ENCODE assay signal across 25 cellular contexts in genomic region chr1:39144943-39145650, GRCh38. TPM values are rescaled to one million over a fixed set of nuclear protein-coding genes. Genes with fewer than 3 reads are reported as not detected.
A peak's percentile ranks its signal among the peaks of the same experiment; 100 is the strongest.
DNase-seq lines count a peak whose midpoint lies in the region; ATAC-seq and TF ChIP-seq lines count a peak whose summit lies in the region.
"Had no signal": no experiment of that assay in that cellular context is flagged by ENCODE, and none has a peak within 500 bp of the region (broad histone marks: within the 10 kb centered on the region; RNA-seq: fewer than 3 reads in every experiment).

No MANE protein-coding gene starts in this region.

- no peaks in the 10 kb centered on the region for H3K9me2 ChIP-seq in SK-N-SH

- peaks cover 7% of the 10 kb centered on the region for H3K27me3 Mint-ChIP-seq in endothelial cell (ENCODE audit: unreplicated experiment)
- H3K27me3 Mint-ChIP-seq in stimulated activated memory B cell treated with anti-CD40 and anti-IgM and Interleukin-4, amounts not matched to agents 10 μg/mL and 1 μg/mL and 100 μg/mL, for 72 hours: no peaks in the 10 kb centered on the region
- H3K27me3 Mint-ChIP-seq: IgD-negative memory B cell had no signal

- H3K27me3 ChIP-seq in SK-N-SH (ENCODE audit: insufficient read depth) (no peaks in the 10 kb centered on the region), osteoblast (ENCODE audit: insufficient read depth, low read length) (no peaks in the 10 kb centered on the region)

- H3K36me3 ChIP-seq in SK-N-SH (replicated peaks in 1 of 2; ENCODE audit: control insufficient read depth in 1 of 2, insufficient read depth in 2 of 2, low read length in 1 of 2) (no peaks in the 10 kb centered on the region), osteoblast (ENCODE audit: insufficient read depth, low read length) (no peaks in the 10 kb centered on the region)

- H4K20me1 ChIP-seq in SK-N-SH (ENCODE audit: insufficient read depth): peaks cover 71% of the 10 kb centered on the region
- H4K20me1 ChIP-seq in osteoblast (ENCODE audit: insufficient read depth, low read length): peaks cover 9% of the 10 kb centered on the region

- POLR2A ChIA-PET in SK-N-SH (lab: Yijun Ruan, JAX): no interaction called here

- H3K4me1 ChIP-seq in SK-N-SH (ENCODE audit: control insufficient read depth in 1 of 2, insufficient read depth in 2 of 2, low read depth in 1 of 2, low read length in 1 of 2) (peaks cover 3 to 36% of the 10 kb centered on the region in 2 experiments; a peak in 2 of 4 replicates), osteoblast (ENCODE audit: insufficient read depth, low read length) (peaks cover 41% of the 10 kb centered on the region)

- TF ChIP-seq CTCF in SK-N-SH (IDR thresholded peaks at IDR 0.05): no peak
- TF ChIP-seq CTCF in endothelial cell (IDR thresholded peaks at IDR 0.05; ENCODE audit: unreplicated experiment): no peak
- no peak for TF ChIP-seq CTCF in osteoblast (IDR thresholded peaks at IDR 0.05; ENCODE audit: extremely low read depth, low read depth, low read length)

- peak overlapping the region; percentile 28 for H3K27ac Mint-ChIP-seq in endothelial cell (ENCODE audit: unreplicated experiment)
- no peak overlapping the region for H3K27ac Mint-ChIP-seq in stimulated activated memory B cell treated with anti-CD40 and anti-IgM and Interleukin-4, amounts not matched to agents 10 μg/mL and 1 μg/mL and 100 μg/mL, for 72 hours
- H3K27ac Mint-ChIP-seq: activated CD4-positive, alpha-beta T cell treated with anti-CD3 and anti-CD28 coated beads for 36 hours; activated naive CD4-positive, alpha-beta T cell treated with anti-CD3 and anti-CD28 coated beads, Interleukin-2, amount 10 ng/mL, durations not matched to agents 7 days and 5 days; IgD-negative memory B cell had no signal

- no peaks in the 10 kb centered on the region for H3K9me3 ChIP-seq in SK-N-SH
- no peaks in the 10 kb centered on the region for H3K9me3 ChIP-seq in osteoblast (ENCODE audit: low read depth, low read length)

- 0 out of 3 replicates have a peak, but pooled peaks have one; percentile 26 for ATAC-seq in SK-N-SH treated with all-trans-retinoic acid at 6 μM for 48 hours
- ATAC-seq in HG03378 (IDR thresholded peaks at IDR 0.05; ENCODE audit: unreplicated experiment): no peak
- no peak for ATAC-seq in stimulated activated memory B cell treated with anti-CD40 and anti-IgM and Interleukin-4, amounts not matched to agents 10 μg/mL and 1 μg/mL and 100 μg/mL, for 72 hours
- no peak for ATAC-seq in GM18505 (IDR thresholded peaks at IDR 0.05; ENCODE audit: unreplicated experiment)
- ATAC-seq: activated CD4-positive, alpha-beta T cell treated with anti-CD3 and anti-CD28 coated beads for 36 hours; PC-3; right cardiac atrium had no signal

- peak overlapping the region; percentile 39 for H3K4me3 Mint-ChIP-seq in endothelial cell (ENCODE audit: unreplicated experiment)
- no peak overlapping the region for H3K4me3 Mint-ChIP-seq in stimulated activated memory B cell treated with anti-CD40 and anti-IgM and Interleukin-4, amounts not matched to agents 10 μg/mL and 1 μg/mL and 100 μg/mL, for 72 hours
- H3K4me3 Mint-ChIP-seq: activated CD4-positive, alpha-beta T cell treated with anti-CD3 and anti-CD28 coated beads for 36 hours; activated naive CD4-positive, alpha-beta T cell treated with anti-CD3 and anti-CD28 coated beads, Interleukin-2, amount 10 ng/mL, durations not matched to agents 7 days and 5 days; central memory CD8-positive, alpha-beta T cell; IgD-negative memory B cell had no signal

- H3K27ac ChIP-seq in SK-N-SH (ENCODE audit: low read depth in 2 of 2, low read length in 1 of 2) (no peak overlapping the region), osteoblast (ENCODE audit: low read depth, low read length) (peak overlapping the region; percentile 31)
- H3K27ac ChIP-seq: 22Rv1 had no signal

- TF ChIP-seq RAD21 in SK-N-SH (IDR thresholded peaks at IDR 0.05; ENCODE audit: low read length): no peak

- TF ChIP-seq POLR2A in GM18505 (IDR thresholded peaks at IDR 0.05; ENCODE audit: borderline replicate concordance, extremely low read depth, insufficient read depth, insufficient read length): no peak

- CTCF ChIA-PET in SK-N-SH (lab: Yijun Ruan, JAX): interaction anchor here (0.7 to 1.7 kb wide), 3 partner anchors 9 to 46 kb away, joined by 3 to 4 read pairs (median 4); no protein-coding TSS in a partner anchor

- no peak for TF ChIP-seq EP300 in SK-N-SH (IDR thresholded peaks at IDR 0.05; ENCODE audit: borderline replicate concordance in 1 of 2, low read depth in 1 of 2, low read length in 1 of 2)

- peaks cover 96% of the 10 kb centered on the region for H3K79me2 ChIP-seq in SK-N-SH (ENCODE audit: insufficient read depth)
- peaks cover 80% of the 10 kb centered on the region for H3K79me2 ChIP-seq in osteoblast (ENCODE audit: insufficient read depth, low read length)

- H3K9ac ChIP-seq in SK-N-SH: no peak overlapping the region

- no peak overlapping the region for H2AFZ ChIP-seq in SK-N-SH (ENCODE audit: low read depth)
- no peak overlapping the region for H2AFZ ChIP-seq in osteoblast (ENCODE audit: low read length)

- DNase-seq in SK-N-SH: no peak
- no peak for DNase-seq in endothelial cell (ENCODE audit: low spot score)
- DNase-seq in osteoblast (ENCODE audit: insufficient read length, low spot score, missing footprints): peak; percentile 31
- DNase-seq in activated CD4-positive, alpha-beta T cell treated with anti-CD3 and anti-CD28 coated beads for 48 hours: no peak
- DNase-seq: activated CD4-positive, alpha-beta T cell treated with anti-CD3 and anti-CD28 coated beads for 36 hours; activated naive CD4-positive, alpha-beta T cell treated with anti-CD3 and anti-CD28 coated beads, Interleukin-2, amount 10 ng/mL, durations not matched to agents 7 days and 5 days; AML-193; anterior cingulate cortex; DMS79 treated with DMSO at 0.1 percent for 48 hours; GOT3; hypothalamus; NCI-H2081 treated with DMSO at 0.1 percent for 48 hours; NCI-H446; occipital lobe; PC-3; right cardiac atrium; SIG-M5; T-helper 1 cell had no signal

- no peaks in the 10 kb centered on the region for H3K9me3 Mint-ChIP-seq in endothelial cell (ENCODE audit: unreplicated experiment)
- no peaks in the 10 kb centered on the region for H3K9me3 Mint-ChIP-seq in stimulated activated memory B cell treated with anti-CD40 and anti-IgM and Interleukin-4, amounts not matched to agents 10 μg/mL and 1 μg/mL and 100 μg/mL, for 72 hours
- H3K9me3 Mint-ChIP-seq: activated naive CD4-positive, alpha-beta T cell treated with anti-CD3 and anti-CD28 coated beads, Interleukin-2, amount 10 ng/mL, durations not matched to agents 7 days and 5 days; central memory CD8-positive, alpha-beta T cell had no signal

- 95% methylated on average over 4 of the region's 4 CpGs for WGBS in SK-N-SH (ENCODE audit: low lambda C conversion rate)

- H3K4me3 ChIP-seq in SK-N-SH (ENCODE audit: low read depth in 2 of 2, low read length in 1 of 2) (no peak overlapping the region), osteoblast (ENCODE audit: insufficient read depth, low read length) (no peak overlapping the region)

- H3K36me3 Mint-ChIP-seq in endothelial cell (ENCODE audit: low read depth, unreplicated experiment): peaks cover 8% of the 10 kb centered on the region
- H3K36me3 Mint-ChIP-seq in stimulated activated memory B cell treated with anti-CD40 and anti-IgM and Interleukin-4, amounts not matched to agents 10 μg/mL and 1 μg/mL and 100 μg/mL, for 72 hours: peaks cover 6% of the 10 kb centered on the region
- H3K36me3 Mint-ChIP-seq: activated naive CD4-positive, alpha-beta T cell treated with anti-CD3 and anti-CD28 coated beads, Interleukin-2, amount 10 ng/mL, durations not matched to agents 7 days and 5 days; IgD-negative memory B cell had no signal

- peaks cover 76% of the 10 kb centered on the region for H3K4me1 Mint-ChIP-seq in endothelial cell (ENCODE audit: unreplicated experiment)
- H3K4me1 Mint-ChIP-seq in stimulated activated memory B cell treated with anti-CD40 and anti-IgM and Interleukin-4, amounts not matched to agents 10 μg/mL and 1 μg/mL and 100 μg/mL, for 72 hours: no peaks in the 10 kb centered on the region
- H3K4me1 Mint-ChIP-seq: activated CD4-positive, alpha-beta T cell treated with anti-CD3 and anti-CD28 coated beads for 36 hours; activated naive CD4-positive, alpha-beta T cell treated with anti-CD3 and anti-CD28 coated beads, Interleukin-2, amount 10 ng/mL, durations not matched to agents 7 days and 5 days; central memory CD8-positive, alpha-beta T cell had no signal

- H3K4me2 ChIP-seq in SK-N-SH (no peak overlapping the region), osteoblast (ENCODE audit: insufficient read depth, low read length) (peak overlapping the region; percentile 42)

- peaks cover 4% of the 10 kb centered on the region for H3F3A ChIP-seq in SK-N-SH (replicated peaks; ENCODE audit: insufficient read depth)

TF ChIP-seq in SK-N-SH treated with all-trans-retinoic acid at 6 μM for 48 hours, 23 proteins besides CTCF, POLR2A, EP300 and RAD21 (continues in another document):
- no peak for TF ChIP-seq ISL1 (CRISPR knock-in tag; IDR thresholded peaks at IDR 0.05)

TF ChIP-seq in SK-N-SH, 30 proteins besides CTCF, POLR2A, EP300 and RAD21 (continues in another document):
- no peak for TF ChIP-seq ELF1 (IDR thresholded peaks at IDR 0.05)
- no peak for TF ChIP-seq GABPA (IDR thresholded peaks at IDR 0.05; ENCODE audit: low read depth)
- TF ChIP-seq RFX5 (IDR thresholded peaks at IDR 0.05; ENCODE audit: low read length): no peak
- TF ChIP-seq USF1 (IDR thresholded peaks at IDR 0.05; ENCODE audit: borderline replicate concordance, low read depth): no peak
- no peak for TF ChIP-seq FOXJ3 (CRISPR knock-in tag; IDR thresholded peaks at IDR 0.05)
- TF ChIP-seq USF2 (IDR thresholded peaks at IDR 0.05; ENCODE audit: borderline replicate concordance, low read depth, low read length): no peak
- no peak for TF ChIP-seq SMC3 (IDR thresholded peaks at IDR 0.05; ENCODE audit: low read depth, low read length)
- TF ChIP-seq MEF2A (IDR thresholded peaks at IDR 0.05; ENCODE audit: borderline replicate concordance, low read depth): no peak

RNA-seq across cellular contexts. Expression of gene MACF1, which starts 59.4 kb away (rescaled TPM):
- 37.6 and 45.9 TPM in 2 replicates for polyA plus RNA-seq in SK-N-SH (2012; rRNA removed)
- 34.1 and 37.3 TPM in 2 replicates for polyA plus RNA-seq in SK-N-SH (2012; cell fraction: cytosol; rRNA removed)
- 141 and 172 TPM in 2 replicates for polyA plus RNA-seq in SK-N-SH (2012; cell fraction: nucleus; rRNA removed)
- 511 TPM for total RNA-seq in endothelial cell (ENCODE audit: unreplicated experiment)
- total RNA-seq in osteoblast: 377 and 424 TPM in 2 replicates
